Comparison of ENCODE assay signal across 8 cellular contexts in genomic region chr2:241686649-241687425, GRCh38. TPM values are rescaled to one million over a fixed set of nuclear protein-coding genes. Genes with fewer than 3 reads are reported as not detected.
DNase-seq lines count a peak whose midpoint lies in the region; ATAC-seq and TF ChIP-seq lines count a peak whose summit lies in the region.

A gene with protein sequence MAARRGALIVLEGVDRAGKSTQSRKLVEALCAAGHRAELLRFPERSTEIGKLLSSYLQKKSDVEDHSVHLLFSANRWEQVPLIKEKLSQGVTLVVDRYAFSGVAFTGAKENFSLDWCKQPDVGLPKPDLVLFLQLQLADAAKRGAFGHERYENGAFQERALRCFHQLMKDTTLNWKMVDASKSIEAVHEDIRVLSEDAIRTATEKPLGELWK (minus strand): TSS chr2:241686815. CDS start chr2:241686783, 32 bp downstream.

- DNase-seq in CD14-positive monocyte (ENCODE audit: low spot score) (peak; percentile 94), NCI-H82 (lab: John Stamatoyannopoulos, UW) (peak; percentile 98), dermis blood vessel endothelial cell (peak; percentile 98)
- peak; percentile 93 to 95 for DNase-seq in activated CD4-positive, alpha-beta T cell treated with anti-CD3 and anti-CD28 coated beads, Interleukin-2, amount 50 U/mL, for 48 hours
- peak; percentile 95 for DNase-seq in stimulated activated CD4-positive, alpha-beta T cell treated with anti-CD3 and anti-CD28 coated beads, Interleukin-4, amount 100 ng/mL, for 24 hours

- peaks cover 0 to 1% (median 0%) of the 10 kb centered on the region in 3 donors for H3K27me3 Mint-ChIP-seq in CD14-positive monocyte (ENCODE audit: low read depth in 3 of 3)

- TF ChIP-seq CTCF in CD14-positive monocyte (IDR thresholded peaks at IDR 0.05) = no peak
- TF ChIP-seq CTCF in liver (IDR thresholded peaks at IDR 0.05; ENCODE audit: low read depth, low read length, missing input control) = no peak

- under 1% methylated on average over 102 of the region's 102 CpGs for WGBS in liver

- H3K4me1 ChIP-seq in liver (ENCODE audit: control insufficient read depth in 4 of 4, insufficient read depth in 4 of 4, low read length in 3 of 4) = peaks cover 4 to 22% (median 17%) of the 10 kb centered on the region in 4 donors

- peaks cover 25% of the 10 kb centered on the region for H3K4me1 Mint-ChIP-seq in CD14-positive monocyte

- intact Hi-C loops in CD14-positive monocyte (cut with micrococcal nuclease) = loop anchor here (2.0 to 10.0 kb wide), 6 partner anchors 14 to 180 kb away; partner anchors contain the start of genes D2HGDH (in 2 of the 2), ATG4B (in 1 of the 2), ING5 (in 1 of the 2) and STK25 (in 1 of the 2)

- no peaks in the 10 kb centered on the region for H3K9me3 Mint-ChIP-seq in CD14-positive monocyte

- ATAC-seq in GM19397 (IDR thresholded peaks at IDR 0.05; ENCODE audit: unreplicated experiment) (peak; percentile 92), HG03565 (IDR thresholded peaks at IDR 0.05; ENCODE audit: unreplicated experiment) (peak; percentile 86)

- H3K27ac Mint-ChIP-seq in CD14-positive monocyte = peak within 1 kb of the TSS; percentile 80 to 96 (median 89)

- no peaks in the 10 kb centered on the region for H3K9me3 ChIP-seq in liver (ENCODE audit: control insufficient read depth in 4 of 4, low read length in 3 of 4)

- H3K36me3 Mint-ChIP-seq in CD14-positive monocyte = peaks cover 20 to 27% of the 10 kb centered on the region in 2 donors

- H3K4me3 Mint-ChIP-seq in CD14-positive monocyte = peak within 1 kb of the TSS; percentile 89 to 94

- H3K36me3 ChIP-seq in liver (ENCODE audit: control insufficient read depth in 4 of 4, insufficient read depth in 3 of 4, low read depth in 1 of 4, low read length in 3 of 4) = peaks cover 3 to 10% (median 7%) of the 10 kb centered on the region in 4 donors

- TF ChIP-seq RAD21 in liver (IDR thresholded peaks at IDR 0.05) = no peak

- peak within 1 kb of the TSS; percentile 97 to 99 for H3K27ac ChIP-seq in liver (ENCODE audit: low read depth in 1 of 2, low read length in 2 of 2)

- peak within 1 kb of the TSS; percentile 94 to 97 (median 95) for H3K4me3 ChIP-seq in liver (ENCODE audit: low read depth in 1 of 3, low read length in 3 of 3)

- no peaks in the 10 kb centered on the region for H3K27me3 ChIP-seq in liver (ENCODE audit: control insufficient read depth in 4 of 4, insufficient read depth in 4 of 4, low read length in 3 of 4)

- H3K9ac ChIP-seq in liver (ENCODE audit: low read depth in 1 of 2, low read length in 2 of 2) = peak within 1 kb of the TSS; percentile 60 to 96

TF ChIP-seq in liver, 16 proteins besides CTCF, POLR2A, EP300 and RAD21:
- peak in 1 of 2 donors; percentile 83 for TF ChIP-seq GABPA (IDR thresholded peaks at IDR 0.05 in 1 of 2, conservative IDR thresholded peaks at IDR 0.05 in 1 of 2)
- TF ChIP-seq, protein P1, sequence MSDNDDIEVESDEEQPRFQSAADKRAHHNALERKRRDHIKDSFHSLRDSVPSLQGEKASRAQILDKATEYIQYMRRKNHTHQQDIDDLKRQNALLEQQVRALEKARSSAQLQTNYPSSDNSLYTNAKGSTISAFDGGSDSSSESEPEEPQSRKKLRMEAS (IDR thresholded peaks at IDR 0.05) = no peak
- TF ChIP-seq REST (IDR thresholded peaks at IDR 0.05) = no peak
- TF ChIP-seq YY1 (IDR thresholded peaks at IDR 0.05) = peak; percentile 95
- TF ChIP-seq, protein P2, sequence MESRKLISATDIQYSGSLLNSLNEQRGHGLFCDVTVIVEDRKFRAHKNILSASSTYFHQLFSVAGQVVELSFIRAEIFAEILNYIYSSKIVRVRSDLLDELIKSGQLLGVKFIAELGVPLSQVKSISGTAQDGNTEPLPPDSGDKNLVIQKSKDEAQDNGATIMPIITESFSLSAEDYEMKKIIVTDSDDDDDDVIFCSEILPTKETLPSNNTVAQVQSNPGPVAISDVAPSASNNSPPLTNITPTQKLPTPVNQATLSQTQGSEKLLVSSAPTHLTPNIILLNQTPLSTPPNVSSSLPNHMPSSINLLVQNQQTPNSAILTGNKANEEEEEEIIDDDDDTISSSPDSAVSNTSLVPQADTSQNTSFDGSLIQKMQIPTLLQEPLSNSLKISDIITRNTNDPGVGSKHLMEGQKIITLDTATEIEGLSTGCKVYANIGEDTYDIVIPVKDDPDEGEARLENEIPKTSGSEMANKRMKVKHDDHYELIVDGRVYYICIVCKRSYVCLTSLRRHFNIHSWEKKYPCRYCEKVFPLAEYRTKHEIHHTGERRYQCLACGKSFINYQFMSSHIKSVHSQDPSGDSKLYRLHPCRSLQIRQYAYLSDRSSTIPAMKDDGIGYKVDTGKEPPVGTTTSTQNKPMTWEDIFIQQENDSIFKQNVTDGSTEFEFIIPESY (IDR thresholded peaks at IDR 0.05) = no peak
- no peak for TF ChIP-seq RXRA (IDR thresholded peaks at IDR 0.05)
- TF ChIP-seq HNF4G (IDR thresholded peaks at IDR 0.05) = no peak
- no peak for TF ChIP-seq TAF1 (conservative IDR thresholded peaks at IDR 0.05)
- TF ChIP-seq, protein P3, sequence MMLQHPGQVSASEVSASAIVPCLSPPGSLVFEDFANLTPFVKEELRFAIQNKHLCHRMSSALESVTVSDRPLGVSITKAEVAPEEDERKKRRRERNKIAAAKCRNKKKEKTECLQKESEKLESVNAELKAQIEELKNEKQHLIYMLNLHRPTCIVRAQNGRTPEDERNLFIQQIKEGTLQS (IDR thresholded peaks at IDR 0.05) = no peak
- no peak for TF ChIP-seq EGR1 (IDR thresholded peaks at IDR 0.05; ENCODE audit: low read depth in 2 of 2)
- no peak for TF ChIP-seq FOXA1 (IDR thresholded peaks at IDR 0.05)
- TF ChIP-seq HNF4A (conservative IDR thresholded peaks at IDR 0.05) = no peak
- TF ChIP-seq SP1 (IDR thresholded peaks at IDR 0.05) = peak; percentile 38
- no peak for TF ChIP-seq JUND (IDR thresholded peaks at IDR 0.05)
- no peak for TF ChIP-seq NR2F2 (IDR thresholded peaks at IDR 0.05)
- TF ChIP-seq FOXA2 (IDR thresholded peaks at IDR 0.05) = no peak
TF ChIP-seq in liver: peak in this region for 3.

RNA-seq across cellular contexts. Expression of the gene that starts here (rescaled TPM):
- polyA plus RNA-seq in CD14-positive monocyte (10 to 100 TPM; 18.7 to 23.5 TPM), liver (10 to 100 TPM; 12.0 to 17.7 TPM)
- total RNA-seq in dermis blood vessel endothelial cell (36.2 and 68.2 TPM in 2 replicates), liver (10 to 100 TPM in 1 of 2 donors, 1 to 10 TPM in 1; 5.5 to 17.0 TPM)

Comparison
In these comparisons a context has a peak if more than half of its experiments do, and no peak if none do; other contexts are left out.
1. Peak in every context shown above with its lines: DNase-seq, ATAC-seq, H3K4me3 ChIP-seq and H3K27ac ChIP-seq.